10 cellular contexts compared by ENCODE assay signal in the genomic region with DNA sequence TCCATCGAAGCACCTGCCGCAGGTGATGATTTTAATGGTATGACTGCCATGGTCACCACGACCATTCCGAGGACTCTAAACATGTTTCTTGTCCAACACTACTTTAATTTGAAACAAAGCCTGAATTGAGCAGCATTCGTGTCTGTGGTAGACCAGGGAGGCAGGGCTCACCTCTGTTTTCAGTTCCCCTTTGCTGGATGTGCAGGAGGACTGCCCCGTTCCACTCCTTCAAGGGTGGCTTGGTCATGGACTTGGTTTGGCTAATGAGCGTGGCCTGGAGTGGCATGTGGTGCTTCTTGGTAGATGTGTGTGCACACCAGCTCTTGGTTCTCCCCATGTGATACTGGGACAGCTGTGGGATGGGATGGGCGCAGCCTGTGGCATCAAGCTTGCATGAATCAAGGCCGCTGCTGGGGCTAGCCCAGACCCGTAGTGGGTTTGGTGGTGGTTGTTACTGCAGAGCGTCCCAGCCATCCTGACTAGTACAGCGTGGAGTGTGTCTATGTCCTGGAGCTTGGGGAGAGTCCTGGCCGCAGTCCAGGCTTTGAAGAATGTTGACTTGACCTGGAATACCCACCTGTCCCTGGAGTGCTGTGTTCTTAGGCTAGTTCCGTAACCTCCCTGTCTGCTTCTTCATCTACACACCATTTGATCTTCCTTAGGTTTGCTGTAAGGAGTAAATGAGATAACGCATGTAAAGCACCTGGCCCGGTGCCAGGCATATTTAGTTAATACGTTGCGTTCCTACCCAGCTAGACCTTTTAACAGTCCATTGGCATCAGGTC. TPM values are rescaled to one million over a fixed set of nuclear protein-coding genes. Genes with fewer than 3 reads are reported as not detected.
DNase-seq lines count a peak whose midpoint lies in the region; ATAC-seq and TF ChIP-seq lines count a peak whose summit lies in the region.
"Had no signal": no experiment of that assay in that cellular context is flagged by ENCODE, and none has a peak within 500 bp of the region (broad histone marks: within the 10 kb centered on the region; RNA-seq: fewer than 3 reads in every experiment).

No MANE protein-coding gene starts in this region.

- H3K27me3 Mint-ChIP-seq in osteocyte (ENCODE audit: unreplicated experiment): no peaks in the 10 kb centered on the region

- H3K36me3 ChIP-seq in BE2C: no peaks in the 10 kb centered on the region
- no peaks in the 10 kb centered on the region for H3K36me3 ChIP-seq in aorta (ENCODE audit: control insufficient read depth in 1 of 2, insufficient read depth in 2 of 2, low read length in 1 of 2)
- H3K36me3 ChIP-seq: pancreas had no signal

- no peak overlapping the region for H3K27ac ChIP-seq in aorta (ENCODE audit: low read depth in 1 of 2, low read length in 2 of 2)
- H3K27ac ChIP-seq: pancreas had no signal

- H3K4me1 ChIP-seq in BE2C (peaks cover 4% of the 10 kb centered on the region), aorta (ENCODE audit: control insufficient read depth in 1 of 2, insufficient read depth in 2 of 2, low read length in 2 of 2) (no peaks in the 10 kb centered on the region)

- peaks cover 14% of the 10 kb centered on the region for H3K9me3 Mint-ChIP-seq in osteocyte (ENCODE audit: unreplicated experiment)

- H3K4me1 Mint-ChIP-seq in osteocyte (ENCODE audit: unreplicated experiment): no peaks in the 10 kb centered on the region

- H3K27me3 ChIP-seq in BE2C (no peaks in the 10 kb centered on the region), aorta (ENCODE audit: control insufficient read depth in 1 of 2, insufficient read depth in 2 of 2, low read length in 1 of 2) (no peaks in the 10 kb centered on the region)
- H3K27me3 ChIP-seq: pancreas had no signal

- H3K36me3 Mint-ChIP-seq in osteocyte (ENCODE audit: unreplicated experiment): peaks cover 8% of the 10 kb centered on the region

- intact Hi-C loops in aorta (cut with DNase I): no loop called here

- no peak overlapping the region for H3K4me3 ChIP-seq in BE2C (ENCODE audit: low read depth, low read length)
- no peak overlapping the region for H3K4me3 ChIP-seq in aorta (ENCODE audit: low read length in 2 of 2)
- H3K4me3 ChIP-seq: pancreas had no signal

- DNase-seq in left lobe of liver (ENCODE audit: low spot score) (peak; percentile 66), BE2C (no peak), aorta (no peak), osteocyte (ENCODE audit: extremely low spot score, unreplicated experiment) (no peak)
- no peak for DNase-seq in activated CD4-positive, alpha-beta T cell treated with anti-CD3 and anti-CD28 coated beads for 1 hour

- no peak for TF ChIP-seq CTCF in BE2C (IDR thresholded peaks at IDR 0.05; ENCODE audit: low read depth, low read length)
- no peak for TF ChIP-seq CTCF in osteocyte (IDR thresholded peaks at IDR 0.05)

- H3K27ac Mint-ChIP-seq in osteocyte (ENCODE audit: unreplicated experiment): no peak overlapping the region
- H3K27ac Mint-ChIP-seq: WTC11 had no signal

- 91 to 93% methylated on average over 18 of the region's 18 CpGs for WGBS in aorta, 2 donors

- H3K4me3 Mint-ChIP-seq in osteocyte (ENCODE audit: unreplicated experiment): no peak overlapping the region
- H3K4me3 Mint-ChIP-seq: WTC11 had no signal

- H3K9me3 ChIP-seq in BE2C (no peaks in the 10 kb centered on the region; the same call in 1 of the 2 replicates), aorta (ENCODE audit: control insufficient read depth, low read length) (peaks cover 2% of the 10 kb centered on the region)
- H3K9me3 ChIP-seq: pancreas had no signal

- ATAC-seq in GM18858 (IDR thresholded peaks at IDR 0.05; ENCODE audit: unreplicated experiment): peak; percentile 89
- peak; percentile 83 for ATAC-seq in GM21717 (IDR thresholded peaks at IDR 0.05; ENCODE audit: unreplicated experiment)
- peak; percentile 99 for ATAC-seq in HG03342 (IDR thresholded peaks at IDR 0.05; ENCODE audit: unreplicated experiment)
- ATAC-seq in left lobe of liver: peak; percentile 55
- ATAC-seq in aorta (ENCODE audit: low FRiP score): no peak
- ATAC-seq: WTC11 had no signal

RNA-seq across cellular contexts. Expression of a gene that starts 34.8 kb away (rescaled TPM):
- total RNA-seq in left lobe of liver: 58.5 TPM
- polyA plus RNA-seq in BE2C (2012; ENCODE audit: insufficient read depth, insufficient read length, low read depth): 2.7 TPM
- total RNA-seq in aorta: 10 to 100 TPM; 13.4 to 30.0 TPM
- polyA plus RNA-seq in aorta: 10 to 100 TPM in 1 of 2 donors, 1 to 10 TPM in 1; 8.8 to 14.7 TPM
- 17.0 and 20.8 TPM in 2 replicates for total RNA-seq in osteocyte
